Comparison of ENCODE assay signal across 8 cellular contexts in the genomic region with DNA sequence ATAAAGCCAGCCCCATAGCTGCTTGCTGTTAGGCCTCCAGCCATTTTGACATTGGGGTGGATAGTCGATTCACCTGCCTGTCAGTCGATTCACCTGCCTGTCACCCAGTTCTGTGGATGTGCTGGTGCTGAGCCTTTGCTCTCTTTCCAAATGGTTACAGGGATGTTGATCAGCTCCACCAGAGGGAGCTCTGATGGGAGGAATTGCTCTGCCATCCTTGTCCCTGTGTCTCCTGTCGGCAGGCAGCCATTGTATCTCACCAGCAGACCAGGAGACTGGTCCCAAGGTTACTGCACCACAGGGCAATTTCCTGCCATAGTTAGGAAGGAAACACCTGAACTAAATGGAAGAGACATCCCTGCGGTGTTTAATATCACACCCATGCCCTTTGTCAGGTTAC. TPM values are rescaled to one million over a fixed set of nuclear protein-coding genes. Genes with fewer than 3 reads are reported as not detected.
A peak's percentile ranks its signal among the peaks of the same experiment; 100 is the strongest.
DNase-seq lines count a peak whose midpoint lies in the region; ATAC-seq and TF ChIP-seq lines count a peak whose summit lies in the region.

No MANE protein-coding gene starts in this region.

- H4K91ac ChIP-seq in neuronal stem cell (ENCODE audit: low read depth, low read length, poor library complexity), result no peak overlapping the region

- H2BK15ac ChIP-seq in neuronal stem cell (ENCODE audit: low read length), result no peak overlapping the region

- H3K9ac ChIP-seq in neuronal stem cell (ENCODE audit: low read depth, low read length, poor library complexity), result no peak overlapping the region

- H3K36me3 ChIP-seq in WERI-Rb-1, result no peaks in the 10 kb centered on the region
- peaks cover 0 to 43% (median 17%) of the 10 kb centered on the region in 4 donors for H3K36me3 ChIP-seq in upper lobe of left lung
- peaks cover 54 to 79% of the 10 kb centered on the region in 2 donors for H3K36me3 ChIP-seq in neuronal stem cell (replicated peaks in 1 of 2; ENCODE audit: control insufficient read depth in 2 of 2, insufficient read depth in 2 of 2, low read length in 2 of 2)

- no peak overlapping the region for H2AK5ac ChIP-seq in neuronal stem cell (ENCODE audit: low read depth, low read length)

- no peak overlapping the region for H3K18ac ChIP-seq in neuronal stem cell (ENCODE audit: low read length)

- peaks cover 5% of the 10 kb centered on the region for H3K79me1 ChIP-seq in neuronal stem cell (ENCODE audit: low read depth, low read length)

- no peak overlapping the region for H2AFZ ChIP-seq in neuronal stem cell (ENCODE audit: low read length)

- 53 to 65% methylated on average over 4 of the region's 4 CpGs for whole genome bisulfite sequencing in upper lobe of left lung, 2 donors
- no CpG with 5 or more reads among the region's 4 CpGs for WGBS in neuronal stem cell (ENCODE audit: extremely low coverage in 2 of 2, insufficient read length in 2 of 2, insufficient replicate concordance in 1 of 2), 2 donors

- peak in 1 of 2 donors; percentile 50 for ATAC-seq in upper lobe of left lung (ENCODE audit: low FRiP score in 2 of 2)

- DNase-seq in SIG-M5 treated with dmso at 0.1 percent for 504 hours (lab: John Stamatoyannopoulos, UW; ENCODE audit: unreplicated experiment), result peak; percentile 45
- no peak for DNase-seq in SIG-M5 (lab: John Stamatoyannopoulos, UW)
- DNase-seq in LNCaP clone FGC (ENCODE audit: low read depth), result no peak
- DNase-seq in WERI-Rb-1, result peak; percentile 39
- DNase-seq in iPS-NIHi7 (ENCODE audit: extremely low spot score), result peak; percentile 76
- no peak for DNase-seq in upper lobe of left lung
- DNase-seq in T1000 (lab: John Stamatoyannopoulos, UW), result no peak
- no peak for DNase-seq in neuronal stem cell (ENCODE audit: low spot score)

- no peak for TF ChIP-seq EP300 in upper lobe of left lung (IDR thresholded peaks at IDR 0.05)

- TF ChIP-seq CTCF in LNCaP clone FGC (IDR thresholded peaks at IDR 0.05; ENCODE audit: control insufficient read depth, extremely low read depth, insufficient read depth) (peak; percentile 83), WERI-Rb-1 (IDR thresholded peaks at IDR 0.05; ENCODE audit: low read depth, low read length) (peak; percentile 72), upper lobe of left lung (IDR thresholded peaks at IDR 0.05) (peak; percentile 37 to 58 (median 48))

- H3K27ac ChIP-seq in WERI-Rb-1 (no peak overlapping the region), upper lobe of left lung (peak overlapping the region in 2 of 4 donors; percentile 8 to 68), neuronal stem cell (replicated peaks; ENCODE audit: low read length) (no peak overlapping the region)

- H3K9me3 ChIP-seq in WERI-Rb-1 (ENCODE audit: severe bottlenecking) (no peaks in the 10 kb centered on the region), upper lobe of left lung (no peaks in the 10 kb centered on the region), neuronal stem cell (replicated peaks in 1 of 2; ENCODE audit: control insufficient read depth in 2 of 2, insufficient read depth in 1 of 2, low read depth in 1 of 2, low read length in 2 of 2) (no peaks in the 10 kb centered on the region)

- H3K4ac ChIP-seq in neuronal stem cell (ENCODE audit: low read length), result no peak overlapping the region

- peaks cover 72% of the 10 kb centered on the region for H3K27me3 ChIP-seq in WERI-Rb-1 (ENCODE audit: insufficient read depth, low read depth, severe bottlenecking)
- no peaks in the 10 kb centered on the region for H3K27me3 ChIP-seq in upper lobe of left lung
- H3K27me3 ChIP-seq in neuronal stem cell (ENCODE audit: control insufficient read depth in 3 of 3, insufficient read depth in 3 of 3, low read depth in 1 of 3, low read length in 3 of 3), result peaks cover 0 to 1% (median 0%) of the 10 kb centered on the region in 3 experiments

- H3K23ac ChIP-seq in neuronal stem cell (ENCODE audit: low read depth, low read length, poor library complexity), result no peak overlapping the region

- H2BK5ac ChIP-seq in neuronal stem cell (ENCODE audit: low read length), result no peak overlapping the region

- H3K4me3 ChIP-seq in LNCaP clone FGC (ENCODE audit: low read depth, low read length) (no peak overlapping the region), WERI-Rb-1 (ENCODE audit: low read depth, low read length) (no peak overlapping the region), upper lobe of left lung (no peak overlapping the region), neuronal stem cell (ENCODE audit: low read length in 2 of 2) (no peak overlapping the region)

- no peak overlapping the region for H2BK120ac ChIP-seq in neuronal stem cell (ENCODE audit: low read depth, low read length)

- no peak for TF ChIP-seq POLR2A in upper lobe of left lung (IDR thresholded peaks at IDR 0.05)

- H3K4me1 ChIP-seq in upper lobe of left lung, result peaks cover 9 to 28% (median 16%) of the 10 kb centered on the region in 4 donors
- H3K4me1 ChIP-seq in neuronal stem cell (ENCODE audit: control insufficient read depth in 2 of 2, insufficient read depth in 1 of 2, low read depth in 1 of 2, low read length in 2 of 2), result peaks cover 2% of the 10 kb centered on the region in 2 donors

- no peak overlapping the region for H4K8ac ChIP-seq in neuronal stem cell (ENCODE audit: low read depth, low read length)

- H2BK12ac ChIP-seq in neuronal stem cell (ENCODE audit: low read length), result no peak overlapping the region

- no peak overlapping the region for H3K14ac ChIP-seq in neuronal stem cell (ENCODE audit: low read length)

- no peak overlapping the region for H3K4me2 ChIP-seq in neuronal stem cell (ENCODE audit: insufficient read depth, low read length, poor library complexity, severe bottlenecking)

RNA-seq across cellular contexts. Expression of a gene that starts 6.1 kb away (rescaled TPM):
- 10 to 100 TPM in 5 of 6 donors, 1 to 10 TPM in 1; 5.5 to 59.2 (median 25.1) TPM for total RNA-seq in upper lobe of left lung
- not detected for polyA plus RNA-seq in neuronal stem cell (2013, experiment 1 of 2)
- polyA plus RNA-seq in neuronal stem cell (2013, experiment 2 of 2), result not detected

RNA-seq across cellular contexts. Expression of a gene that starts 34.7 kb away (rescaled TPM):
- total RNA-seq in upper lobe of left lung, result 10 to 100 TPM; 33.4 to 58.7 (median 48.5) TPM
- 84.4 TPM for polyA plus RNA-seq in neuronal stem cell (2013, experiment 1 of 2)
- polyA plus RNA-seq in neuronal stem cell (2013, experiment 2 of 2), result 84.6 TPM

Comparison
In these comparisons a context has a peak if more than half of its experiments do, and no peak if none do; other contexts are left out.
1. DNase-seq: peak in SIG-M5 treated with dmso at 0.1 percent for 504 hours (single experiment), WERI-Rb-1 (single experiment) and iPS-NIHi7 (single experiment); none in SIG-M5 (single experiment), LNCaP clone FGC (single experiment), upper lobe of left lung (0 of 2), T1000 (single experiment) and neuronal stem cell (single experiment).
2. Peak in every context shown above with its lines, with median percentiles within 50 percentile points of each other: CTCF ChIP-seq.